Comparison of ENCODE assay signal across 22 cellular contexts in genomic region chr5:104909803-104910202, GRCh38.
"Had no signal": no experiment of that assay in that cellular context is flagged by ENCODE, and none has a peak within 500 bp of the region (broad histone marks: within the 10 kb centered on the region; RNA-seq: fewer than 3 reads in every experiment).

No MANE protein-coding gene starts in this region.

- H3K9me3 Mint-ChIP-seq: activated CD4-positive, alpha-beta T cell treated with anti-CD3 and anti-CD28 coated beads, Interleukin-2, amount 10 ng/mL, durations not matched to agents 24 days and 14 days; activated CD8-positive, alpha-beta T cell treated with anti-CD3 and anti-CD28 coated beads for 36 hours; central memory CD8-positive, alpha-beta T cell; endodermal cell; natural killer cell treated with Interleukin-12 subunit alpha and Interleukin-12 subunit beta and Interleukin-15 and Interleukin-18, amount 100 ng/mL, for 72 hours had no signal

- DNase-seq: activated CD4-positive, alpha-beta T cell treated with anti-CD3 and anti-CD28 coated beads, Interleukin-2, amount 10 ng/mL, durations not matched to agents 24 days and 14 days; activated CD8-positive, alpha-beta memory T cell treated with anti-CD3 and anti-CD28 coated beads, Interleukin-2, amount 10 ng/mL, durations not matched to agents 7 days and 5 days; activated CD8-positive, alpha-beta T cell treated with anti-CD3 and anti-CD28 coated beads for 36 hours; activated effector memory CD4-positive, alpha-beta T cell treated with anti-CD3 and anti-CD28 coated beads, Interleukin-2, amount 50 U/mL, for 16 hours; activated T-cell treated with anti-CD3 and anti-CD28 coated beads for 4 hours; aorta; colonic mucosa; endodermal cell; foreskin fibroblast; left lung; ovary; spleen; stimulated activated CD4-positive, alpha-beta T cell treated with anti-CD3 and anti-CD28 coated beads, Interleukin-4, amount 100 ng/mL, for 1 hour; stimulated activated naive CD4-positive, alpha-beta T cell treated with Interleukin-2 at 50 U/mL for 16 hours; thyroid gland had no signal

- H3K36me3 Mint-ChIP-seq: activated CD8-positive, alpha-beta memory T cell treated with anti-CD3 and anti-CD28 coated beads, Interleukin-2, amount 10 ng/mL, durations not matched to agents 7 days and 5 days; activated naive CD4-positive, alpha-beta T cell treated with anti-CD3 and anti-CD28 coated beads, Interleukin-2, amount 50 U/mL, for 24 hours; natural killer cell treated with Interleukin-12 subunit alpha and Interleukin-12 subunit beta and Interleukin-15 and Interleukin-18, amount 100 ng/mL, for 72 hours had no signal

- ATAC-seq: activated CD4-positive, CD25-positive, alpha-beta regulatory T cell treated with anti-CD3 and anti-CD28 coated beads, Interleukin-2, amount 50 U/mL, for 24 hours; activated CD8-positive, alpha-beta memory T cell treated with anti-CD3 and anti-CD28 coated beads, Interleukin-2, amount 10 ng/mL, durations not matched to agents 7 days and 5 days; activated CD8-positive, alpha-beta T cell treated with anti-CD3 and anti-CD28 coated beads for 36 hours; left lung; natural killer cell treated with Interleukin-12 subunit alpha and Interleukin-12 subunit beta and Interleukin-15 and Interleukin-18, amount 100 ng/mL, for 72 hours had no signal

- H3K4me3 Mint-ChIP-seq: activated CD4-positive, alpha-beta T cell treated with anti-CD3 and anti-CD28 coated beads, Interleukin-2, amount 10 ng/mL, durations not matched to agents 24 days and 14 days; activated CD8-positive, alpha-beta memory T cell treated with anti-CD3 and anti-CD28 coated beads, Interleukin-2, amount 10 ng/mL, durations not matched to agents 7 days and 5 days; activated CD8-positive, alpha-beta T cell treated with anti-CD3 and anti-CD28 coated beads for 36 hours; activated naive CD4-positive, alpha-beta T cell treated with anti-CD3 and anti-CD28 coated beads, Interleukin-2, amount 50 U/mL, for 24 hours; central memory CD8-positive, alpha-beta T cell; endodermal cell; natural killer cell treated with Interleukin-12 subunit alpha and Interleukin-12 subunit beta and Interleukin-15 and Interleukin-18, amount 100 ng/mL, for 72 hours had no signal

- H3K36me3 ChIP-seq: colonic mucosa, left lung, ovary, prostate gland, spleen, thyroid gland had no signal

- H3K27ac ChIP-seq: colonic mucosa, left lung, ovary, prostate gland, spleen, thyroid gland, VCaP had no signal

- H3K4me1 ChIP-seq: colonic mucosa, left lung, prostate gland, spleen, thyroid gland had no signal

- H3K27me3 ChIP-seq: colonic mucosa, left lung, ovary, spleen, thyroid gland had no signal

- H3K27me3 Mint-ChIP-seq: activated CD4-positive, alpha-beta T cell treated with anti-CD3 and anti-CD28 coated beads, Interleukin-2, amount 10 ng/mL, durations not matched to agents 24 days and 14 days; activated CD8-positive, alpha-beta memory T cell treated with anti-CD3 and anti-CD28 coated beads, Interleukin-2, amount 10 ng/mL, durations not matched to agents 7 days and 5 days; activated CD8-positive, alpha-beta T cell treated with anti-CD3 and anti-CD28 coated beads for 36 hours; activated naive CD4-positive, alpha-beta T cell treated with anti-CD3 and anti-CD28 coated beads, Interleukin-2, amount 50 U/mL, for 24 hours; central memory CD8-positive, alpha-beta T cell; natural killer cell treated with Interleukin-12 subunit alpha and Interleukin-12 subunit beta and Interleukin-15 and Interleukin-18, amount 100 ng/mL, for 72 hours had no signal

- H3K27ac Mint-ChIP-seq: activated CD4-positive, alpha-beta T cell treated with anti-CD3 and anti-CD28 coated beads, Interleukin-2, amount 10 ng/mL, durations not matched to agents 24 days and 14 days; activated CD8-positive, alpha-beta memory T cell treated with anti-CD3 and anti-CD28 coated beads, Interleukin-2, amount 10 ng/mL, durations not matched to agents 7 days and 5 days; activated CD8-positive, alpha-beta T cell treated with anti-CD3 and anti-CD28 coated beads for 36 hours; activated naive CD4-positive, alpha-beta T cell treated with anti-CD3 and anti-CD28 coated beads, Interleukin-2, amount 50 U/mL, for 24 hours; endodermal cell; natural killer cell treated with Interleukin-12 subunit alpha and Interleukin-12 subunit beta and Interleukin-15 and Interleukin-18, amount 100 ng/mL, for 72 hours had no signal

- H3K9me3 ChIP-seq: colonic mucosa, left lung, ovary, prostate gland, spleen, thyroid gland had no signal

- H3K4me3 ChIP-seq: colonic mucosa, left lung, lung, ovary, prostate gland, spleen, thyroid gland had no signal

- H3K4me1 Mint-ChIP-seq: activated CD4-positive, alpha-beta T cell treated with anti-CD3 and anti-CD28 coated beads, Interleukin-2, amount 10 ng/mL, durations not matched to agents 24 days and 14 days; activated CD8-positive, alpha-beta memory T cell treated with anti-CD3 and anti-CD28 coated beads, Interleukin-2, amount 10 ng/mL, durations not matched to agents 7 days and 5 days; activated naive CD4-positive, alpha-beta T cell treated with anti-CD3 and anti-CD28 coated beads, Interleukin-2, amount 50 U/mL, for 24 hours; central memory CD8-positive, alpha-beta T cell; endodermal cell had no signal
